Comparison of ENCODE assay signal across 18 cellular contexts in genomic region chr1:214417545-214418210, GRCh38.
DNase-seq lines count a peak whose midpoint lies in the region; ATAC-seq and TF ChIP-seq lines count a peak whose summit lies in the region.
"Had no signal": no experiment of that assay in that cellular context is flagged by ENCODE, and none has a peak within 500 bp of the region (broad histone marks: within the 10 kb centered on the region; RNA-seq: fewer than 3 reads in every experiment).

No MANE protein-coding gene starts in this region.

- H3K79me2 ChIP-seq in osteoblast (ENCODE audit: insufficient read depth, low read length) = peaks cover 86% of the 10 kb centered on the region

- H3K4me1 Mint-ChIP-seq in WTC11 = peaks cover 56% of the 10 kb centered on the region
- H3K4me1 Mint-ChIP-seq: naive thymus-derived CD8-positive, alpha-beta T cell; stimulated activated naive B cell treated with anti-CD40 and anti-IgM and Interleukin-4, amounts not matched to agents 10 μg/mL and 1 μg/mL and 100 μg/mL, for 72 hours had no signal

- no peak for DNase-seq in left ventricle myocardium inferior
- no peak for DNase-seq in cardiac septum (ENCODE audit: low spot score)
- no peak for DNase-seq in WTC11 (ENCODE audit: low spot score)
- no peak for DNase-seq in osteoblast (ENCODE audit: insufficient read length, low spot score, missing footprints)
- DNase-seq in lower lobe of right lung = no peak
- DNase-seq in upper lobe of right lung = no peak
- no peak for DNase-seq in NCI-H146 (lab: John Stamatoyannopoulos, UW)
- no peak for DNase-seq in NCI-H524 treated with DMSO at 0.1 percent for 48 hours (lab: John Stamatoyannopoulos, UW)
- DNase-seq: activated CD4-positive, alpha-beta T cell treated with anti-CD3 and anti-CD28 coated beads for 1 hour; activated naive CD4-positive, alpha-beta T cell treated with Interleukin-2 at 50 U/mL for 16 hours; glutamatergic neuron; naive thymus-derived CD8-positive, alpha-beta T cell; NCI-H2081; NCI-H510A; stimulated activated naive B cell treated with anti-CD40 and anti-IgM and Interleukin-4, amounts not matched to agents 10 μg/mL and 1 μg/mL and 100 μg/mL, for 72 hours; T1000 had no signal

- ATAC-seq in WTC11 (no peak; the same call in 1 of the 2 replicates), lower lobe of right lung (no peak), upper lobe of right lung (no peak)
- ATAC-seq: naive thymus-derived CD8-positive, alpha-beta T cell; stimulated activated naive B cell treated with anti-CD40 and anti-IgM and Interleukin-4, amounts not matched to agents 10 μg/mL and 1 μg/mL and 100 μg/mL, for 72 hours had no signal

- H3K4me1 ChIP-seq in left ventricle myocardium inferior (peaks cover 60% of the 10 kb centered on the region), osteoblast (ENCODE audit: insufficient read depth, low read length) (peaks cover 75% of the 10 kb centered on the region), lower lobe of right lung (no peaks in the 10 kb centered on the region), upper lobe of right lung (peaks cover 11% of the 10 kb centered on the region)

- H3K27me3 Mint-ChIP-seq in WTC11 (ENCODE audit: low read depth) = no peaks in the 10 kb centered on the region

- no peaks in the 10 kb centered on the region for H3K27me3 ChIP-seq in left ventricle myocardium inferior (ENCODE audit: low read depth)
- H3K27me3 ChIP-seq in osteoblast (ENCODE audit: insufficient read depth, low read length) = no peaks in the 10 kb centered on the region
- no peaks in the 10 kb centered on the region for H3K27me3 ChIP-seq in lower lobe of right lung (ENCODE audit: low read depth)
- no peaks in the 10 kb centered on the region for H3K27me3 ChIP-seq in upper lobe of right lung
- H3K27me3 ChIP-seq: vagina had no signal

- peak overlapping the region; percentile 47 for H3K4me2 ChIP-seq in osteoblast (ENCODE audit: insufficient read depth, low read length)

- H3K36me3 ChIP-seq in left ventricle myocardium inferior (no peaks in the 10 kb centered on the region), osteoblast (ENCODE audit: insufficient read depth, low read length) (peaks cover 16% of the 10 kb centered on the region), lower lobe of right lung (no peaks in the 10 kb centered on the region), upper lobe of right lung (no peaks in the 10 kb centered on the region)
- H3K36me3 ChIP-seq: vagina had no signal

- CTCF ChIA-PET in WTC11 (lab: Charles Lee) = interaction anchor here (0.9 to 1.0 kb wide), 2 partner anchors 13 to 86 kb away, joined by 3 read pairs; no protein-coding TSS in a partner anchor

- H4K20me1 ChIP-seq in osteoblast (ENCODE audit: insufficient read depth, low read length) = peaks cover 9% of the 10 kb centered on the region

- H3K9me3 Mint-ChIP-seq in WTC11 = no peaks in the 10 kb centered on the region

- intact Hi-C loops in left ventricle myocardium inferior (cut with micrococcal nuclease) (no loop called here), cardiac septum (cut with DNase I) (loop anchor here (2.0 kb wide), 1 partner anchor 133 kb away; the partner anchor contains the start of gene PTPN14), lower lobe of right lung (cut with DNase I) (no loop called here), upper lobe of right lung (cut with DNase I) (no loop called here)

- POLR2A ChIA-PET in WTC11 (lab: Charles Lee) = no interaction called here

- no peak overlapping the region for H3K4me3 Mint-ChIP-seq in WTC11
- H3K4me3 Mint-ChIP-seq: naive thymus-derived CD8-positive, alpha-beta T cell; stimulated activated naive B cell treated with anti-CD40 and anti-IgM and Interleukin-4, amounts not matched to agents 10 μg/mL and 1 μg/mL and 100 μg/mL, for 72 hours had no signal

- H3K4me3 ChIP-seq in left ventricle myocardium inferior (no peak overlapping the region), osteoblast (ENCODE audit: insufficient read depth, low read length) (no peak overlapping the region), lower lobe of right lung (no peak overlapping the region), upper lobe of right lung (no peak overlapping the region)
- H3K4me3 ChIP-seq: lung, vagina had no signal

- TF ChIP-seq CTCF in left ventricle myocardium inferior (IDR thresholded peaks at IDR 0.05; ENCODE audit: borderline replicate concordance) (no peak), WTC11 (IDR thresholded peaks at IDR 0.05) (no peak), osteoblast (IDR thresholded peaks at IDR 0.05; ENCODE audit: extremely low read depth, low read depth, low read length) (no peak), lower lobe of right lung (IDR thresholded peaks at IDR 0.05) (no peak), upper lobe of right lung (IDR thresholded peaks at IDR 0.05) (no peak)

- H3K36me3 Mint-ChIP-seq in WTC11 = peaks cover 4% of the 10 kb centered on the region; the same call in 1 of the 2 replicates
- H3K36me3 Mint-ChIP-seq: naive thymus-derived CD8-positive, alpha-beta T cell; stimulated activated naive B cell treated with anti-CD40 and anti-IgM and Interleukin-4, amounts not matched to agents 10 μg/mL and 1 μg/mL and 100 μg/mL, for 72 hours had no signal

- H3K27ac ChIP-seq in left ventricle myocardium inferior (replicated peaks) = peak overlapping the region; percentile 68
- peak overlapping the region; percentile 94 for H3K27ac ChIP-seq in osteoblast (ENCODE audit: low read depth, low read length)
- no peak overlapping the region for H3K27ac ChIP-seq in lower lobe of right lung
- no peak overlapping the region for H3K27ac ChIP-seq in upper lobe of right lung
- H3K27ac ChIP-seq: vagina had no signal

- peak overlapping the region; percentile 69; the same call in 1 of the 2 replicates for H3K27ac Mint-ChIP-seq in WTC11
- H3K27ac Mint-ChIP-seq: stimulated activated naive B cell treated with anti-CD40 and anti-IgM and Interleukin-4, amounts not matched to agents 10 μg/mL and 1 μg/mL and 100 μg/mL, for 72 hours had no signal

- no peak overlapping the region for H2AFZ ChIP-seq in osteoblast (ENCODE audit: low read length)

- H3K9me3 ChIP-seq in left ventricle myocardium inferior (replicated peaks) = no peaks in the 10 kb centered on the region
- H3K9me3 ChIP-seq in osteoblast (ENCODE audit: low read depth, low read length) = no peaks in the 10 kb centered on the region
- H3K9me3 ChIP-seq in lower lobe of right lung = no peaks in the 10 kb centered on the region
- no peaks in the 10 kb centered on the region for H3K9me3 ChIP-seq in upper lobe of right lung
- H3K9me3 ChIP-seq: vagina had no signal

TF ChIP-seq in WTC11, 78 proteins besides CTCF, POLR2A, EP300 and RAD21:
- no peak for TF ChIP-seq CBFB (CRISPR knock-in tag; IDR thresholded peaks at IDR 0.05; ENCODE audit: low read depth)
- TF ChIP-seq, protein P1, sequence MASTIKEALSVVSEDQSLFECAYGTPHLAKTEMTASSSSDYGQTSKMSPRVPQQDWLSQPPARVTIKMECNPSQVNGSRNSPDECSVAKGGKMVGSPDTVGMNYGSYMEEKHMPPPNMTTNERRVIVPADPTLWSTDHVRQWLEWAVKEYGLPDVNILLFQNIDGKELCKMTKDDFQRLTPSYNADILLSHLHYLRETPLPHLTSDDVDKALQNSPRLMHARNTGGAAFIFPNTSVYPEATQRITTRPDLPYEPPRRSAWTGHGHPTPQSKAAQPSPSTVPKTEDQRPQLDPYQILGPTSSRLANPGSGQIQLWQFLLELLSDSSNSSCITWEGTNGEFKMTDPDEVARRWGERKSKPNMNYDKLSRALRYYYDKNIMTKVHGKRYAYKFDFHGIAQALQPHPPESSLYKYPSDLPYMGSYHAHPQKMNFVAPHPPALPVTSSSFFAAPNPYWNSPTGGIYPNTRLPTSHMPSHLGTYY (CRISPR knock-in tag; IDR thresholded peaks at IDR 0.05) = no peak
- TF ChIP-seq, protein P2, sequence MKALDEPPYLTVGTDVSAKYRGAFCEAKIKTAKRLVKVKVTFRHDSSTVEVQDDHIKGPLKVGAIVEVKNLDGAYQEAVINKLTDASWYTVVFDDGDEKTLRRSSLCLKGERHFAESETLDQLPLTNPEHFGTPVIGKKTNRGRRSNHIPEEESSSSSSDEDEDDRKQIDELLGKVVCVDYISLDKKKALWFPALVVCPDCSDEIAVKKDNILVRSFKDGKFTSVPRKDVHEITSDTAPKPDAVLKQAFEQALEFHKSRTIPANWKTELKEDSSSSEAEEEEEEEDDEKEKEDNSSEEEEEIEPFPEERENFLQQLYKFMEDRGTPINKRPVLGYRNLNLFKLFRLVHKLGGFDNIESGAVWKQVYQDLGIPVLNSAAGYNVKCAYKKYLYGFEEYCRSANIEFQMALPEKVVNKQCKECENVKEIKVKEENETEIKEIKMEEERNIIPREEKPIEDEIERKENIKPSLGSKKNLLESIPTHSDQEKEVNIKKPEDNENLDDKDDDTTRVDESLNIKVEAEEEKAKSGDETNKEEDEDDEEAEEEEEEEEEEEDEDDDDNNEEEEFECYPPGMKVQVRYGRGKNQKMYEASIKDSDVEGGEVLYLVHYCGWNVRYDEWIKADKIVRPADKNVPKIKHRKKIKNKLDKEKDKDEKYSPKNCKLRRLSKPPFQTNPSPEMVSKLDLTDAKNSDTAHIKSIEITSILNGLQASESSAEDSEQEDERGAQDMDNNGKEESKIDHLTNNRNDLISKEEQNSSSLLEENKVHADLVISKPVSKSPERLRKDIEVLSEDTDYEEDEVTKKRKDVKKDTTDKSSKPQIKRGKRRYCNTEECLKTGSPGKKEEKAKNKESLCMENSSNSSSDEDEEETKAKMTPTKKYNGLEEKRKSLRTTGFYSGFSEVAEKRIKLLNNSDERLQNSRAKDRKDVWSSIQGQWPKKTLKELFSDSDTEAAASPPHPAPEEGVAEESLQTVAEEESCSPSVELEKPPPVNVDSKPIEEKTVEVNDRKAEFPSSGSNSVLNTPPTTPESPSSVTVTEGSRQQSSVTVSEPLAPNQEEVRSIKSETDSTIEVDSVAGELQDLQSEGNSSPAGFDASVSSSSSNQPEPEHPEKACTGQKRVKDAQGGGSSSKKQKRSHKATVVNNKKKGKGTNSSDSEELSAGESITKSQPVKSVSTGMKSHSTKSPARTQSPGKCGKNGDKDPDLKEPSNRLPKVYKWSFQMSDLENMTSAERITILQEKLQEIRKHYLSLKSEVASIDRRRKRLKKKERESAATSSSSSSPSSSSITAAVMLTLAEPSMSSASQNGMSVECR (CRISPR knock-in tag; IDR thresholded peaks at IDR 0.05; ENCODE audit: borderline replicate concordance) = no peak
- TF ChIP-seq MXD4 (CRISPR knock-in tag; IDR thresholded peaks at IDR 0.05; ENCODE audit: borderline replicate concordance) = no peak
- no peak for TF ChIP-seq GTF2I (CRISPR knock-in tag; conservative IDR thresholded peaks at IDR 0.05)
TF ChIP-seq in WTC11: peak in this region for 0.

Comparison
In these comparisons a context has a peak if more than half of its experiments do, and no peak if none do; other contexts are left out.
1. H3K27ac ChIP-seq: peak in left ventricle myocardium inferior (single experiment) and osteoblast (single experiment); none in lower lobe of right lung (single experiment) and upper lobe of right lung (single experiment).